Comparison of ENCODE assay signal across 8 cellular contexts in genomic region chr9:71911061-71911907, GRCh38. TPM values are rescaled to one million over a fixed set of nuclear protein-coding genes. Genes with fewer than 3 reads are reported as not detected.
DNase-seq lines count a peak whose midpoint lies in the region; ATAC-seq and FAIRE-seq lines count a peak whose summit lies in the region.

TSS of gene ABHD17B (minus strand) at chr9:71911193. CDS start at chr9:71875080, 36,113 bp downstream.
TSS of gene C9orf85 (plus strand) at chr9:71911639. CDS start at chr9:71911735, 96 bp downstream.

- H3K27ac ChIP-seq in rectal smooth muscle tissue (ENCODE audit: low read depth, low read length) (peak within 1 kb of the TSS; percentile 84), aorta (ENCODE audit: low read depth in 1 of 2, low read length in 2 of 2) (peak within 1 kb of the TSS; percentile 52 to 84)

- peaks cover 5% of the 10 kb centered on the region for H3K4me1 ChIP-seq in rectal smooth muscle tissue (ENCODE audit: control insufficient read depth, insufficient read depth, low read length)
- H3K4me1 ChIP-seq in aorta (ENCODE audit: control insufficient read depth in 1 of 2, insufficient read depth in 2 of 2, low read length in 2 of 2), result peaks cover 0 to 5% of the 10 kb centered on the region in 2 donors

- H3K4me3 ChIP-seq in rectal smooth muscle tissue (ENCODE audit: low read length) (peak within 1 kb of the TSS; percentile 89), aorta (ENCODE audit: low read length in 2 of 2) (peak within 1 kb of the TSS; percentile 89 to 97)

- FAIRE-seq in GM18507 (lab: Jason Lieb, UNC), result peak; percentile 99

- H3K9ac ChIP-seq in rectal smooth muscle tissue (ENCODE audit: low read length), result peak within 1 kb of the TSS; percentile 66

- H3K27me3 ChIP-seq in rectal smooth muscle tissue (ENCODE audit: control insufficient read depth, insufficient read depth, low read length), result no peaks in the 10 kb centered on the region
- H3K27me3 ChIP-seq in aorta (ENCODE audit: control insufficient read depth in 1 of 2, insufficient read depth in 2 of 2, low read length in 1 of 2), result no peaks in the 10 kb centered on the region

- peak; percentile 93 for ATAC-seq in HG02981 (IDR thresholded peaks at IDR 0.05; ENCODE audit: unreplicated experiment)
- ATAC-seq in aorta (ENCODE audit: low FRiP score), result peak; percentile 99

- no peaks in the 10 kb centered on the region for H3K36me3 ChIP-seq in rectal smooth muscle tissue (ENCODE audit: control insufficient read depth, insufficient read depth, low read length)
- no peaks in the 10 kb centered on the region for H3K36me3 ChIP-seq in aorta (ENCODE audit: control insufficient read depth in 1 of 2, insufficient read depth in 2 of 2, low read length in 1 of 2)

- intact Hi-C loops in aorta (cut with DNase I), result loop anchor here in 1 of 2 donors (5.0 kb wide), 1 partner anchor 99 kb away; no protein-coding TSS in a partner anchor

- WGBS in aorta, 2 donors, result 0 to 1% methylated on average over 45 of the region's 45 CpGs

- H3K9me3 ChIP-seq in aorta (ENCODE audit: control insufficient read depth, low read length), result no peaks in the 10 kb centered on the region

- DNase-seq in GM18507 (ENCODE audit: extremely low spot score, insufficient read length, low read depth) (peak; percentile 94), NCI-H2029 treated with DMSO at 0.1 percent for 48 hours (lab: John Stamatoyannopoulos, UW) (peak; percentile 95), T1000 (lab: John Stamatoyannopoulos, UW) (peak; percentile 97), astrocyte of the hippocampus (ENCODE audit: low read depth, low spot score) (peak; percentile 100), hepatic stellate cell (ENCODE audit: low spot score) (peak; percentile 95), aorta (peak; percentile 99)

RNA-seq across cellular contexts. Expression of gene ABHD17B, which starts in this region (rescaled TPM):
- total RNA-seq in aorta, result 10 to 100 TPM; 14.2 to 38.0 TPM
- polyA plus RNA-seq in aorta, result 1 to 10 TPM; 6.6 to 9.4 TPM

RNA-seq across cellular contexts. Expression of gene C9orf85, which starts in this region (rescaled TPM):
- 10 to 100 TPM; 15.5 to 17.9 TPM for total RNA-seq in aorta
- polyA plus RNA-seq in aorta, result 10 to 100 TPM; 16.4 to 17.2 TPM

Comparison
In these comparisons a context has a peak if more than half of its experiments do, and no peak if none do; other contexts are left out.
1. Peak in every context shown above with its lines: DNase-seq, ATAC-seq, H3K4me3 ChIP-seq and H3K27ac ChIP-seq.